2 cellular contexts compared by ENCODE assay signal in the genomic region with DNA sequence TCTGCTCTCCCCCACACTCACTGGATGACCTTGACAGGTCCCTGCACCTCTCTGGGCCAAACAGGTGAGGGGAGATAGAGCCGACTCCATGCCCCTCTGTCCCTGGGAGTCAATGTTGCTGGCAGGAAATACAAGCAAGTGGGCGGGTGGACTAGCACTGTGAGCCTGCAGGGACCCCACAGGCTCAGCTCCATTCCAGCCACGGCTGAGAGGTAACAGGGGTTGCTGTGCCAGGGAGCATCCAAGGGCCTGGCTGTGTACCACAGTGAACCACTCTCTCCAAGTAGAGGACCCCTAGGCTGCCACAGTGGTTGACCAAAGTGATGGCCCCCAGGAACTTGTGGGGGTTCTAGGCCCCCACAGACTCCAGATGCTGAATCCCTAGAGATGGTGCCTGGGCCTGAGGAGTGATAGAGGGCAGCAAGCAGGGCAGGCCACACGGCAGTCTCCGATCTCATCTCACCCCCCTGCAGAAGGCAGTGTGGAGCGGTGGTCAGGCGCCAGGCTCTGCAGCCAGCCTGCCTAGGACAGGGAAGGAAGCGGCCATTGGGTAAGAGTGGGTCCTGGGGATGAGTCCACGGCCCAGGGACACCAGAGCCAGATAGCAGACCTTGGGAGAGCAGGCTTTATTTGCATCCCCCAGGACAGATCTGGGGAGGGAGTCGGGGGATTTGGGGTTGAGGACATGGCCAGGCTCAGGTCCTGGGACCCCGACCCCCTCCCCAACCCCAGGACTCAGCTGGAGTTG.
TF ChIP-seq lines count a peak whose summit lies in the region.

No MANE protein-coding gene starts in this region.

TF ChIP-seq in GM23338, 12 proteins besides CTCF, POLR2A, EP300 and RAD21:
- TF ChIP-seq JUNB (IDR thresholded peaks at IDR 0.05; ENCODE audit: unreplicated experiment) (no peak), POLR2AphosphoS5 (IDR thresholded peaks at IDR 0.05; ENCODE audit: low read depth) (no peak), CREB1 (CRISPR knock-in tag; IDR thresholded peaks at IDR 0.05; ENCODE audit: low read depth) (no peak), STAT1 (IDR thresholded peaks at IDR 0.05; ENCODE audit: unreplicated experiment) (no peak)
- TF ChIP-seq, protein P1, sequence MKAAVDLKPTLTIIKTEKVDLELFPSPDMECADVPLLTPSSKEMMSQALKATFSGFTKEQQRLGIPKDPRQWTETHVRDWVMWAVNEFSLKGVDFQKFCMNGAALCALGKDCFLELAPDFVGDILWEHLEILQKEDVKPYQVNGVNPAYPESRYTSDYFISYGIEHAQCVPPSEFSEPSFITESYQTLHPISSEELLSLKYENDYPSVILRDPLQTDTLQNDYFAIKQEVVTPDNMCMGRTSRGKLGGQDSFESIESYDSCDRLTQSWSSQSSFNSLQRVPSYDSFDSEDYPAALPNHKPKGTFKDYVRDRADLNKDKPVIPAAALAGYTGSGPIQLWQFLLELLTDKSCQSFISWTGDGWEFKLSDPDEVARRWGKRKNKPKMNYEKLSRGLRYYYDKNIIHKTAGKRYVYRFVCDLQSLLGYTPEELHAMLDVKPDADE (IDR thresholded peaks at IDR 0.05) = no peak

TF ChIP-seq in HepG2, 621 proteins besides CTCF, POLR2A, EP300 and RAD21:
- TF ChIP-seq ZNF790 (CRISPR knock-in tag; IDR thresholded peaks at IDR 0.05; ENCODE audit: borderline replicate concordance) (no peak), ZFAT (CRISPR knock-in tag; conservative IDR thresholded peaks at IDR 0.05) (no peak), MIER2 (CRISPR knock-in tag; IDR thresholded peaks at IDR 0.05) (no peak), ZFP36L2 (CRISPR knock-in tag; IDR thresholded peaks at IDR 0.05) (no peak), NBN (conservative IDR thresholded peaks at IDR 0.05) (no peak), SP5 (CRISPR knock-in tag; IDR thresholded peaks at IDR 0.05; ENCODE audit: borderline replicate concordance, low read depth) (no peak), ZNF749 (CRISPR knock-in tag; IDR thresholded peaks at IDR 0.05; ENCODE audit: borderline replicate concordance) (no peak), CREM (IDR thresholded peaks at IDR 0.05) (no peak), CREM (CRISPR knock-in tag; IDR thresholded peaks at IDR 0.05) (no peak), ZNF788 (CRISPR knock-in tag; IDR thresholded peaks at IDR 0.05; ENCODE audit: borderline replicate concordance) (no peak), ZNF552 (CRISPR knock-in tag; IDR thresholded peaks at IDR 0.05; ENCODE audit: borderline replicate concordance) (no peak), ZNF883 (CRISPR knock-in tag; IDR thresholded peaks at IDR 0.05; ENCODE audit: not compliant biosample characterization) (no peak), KMT2A (CRISPR knock-in tag; IDR thresholded peaks at IDR 0.05) (no peak), MBD4 (IDR thresholded peaks at IDR 0.05; ENCODE audit: borderline replicate concordance, low read length) (no peak), SMAD1 (CRISPR knock-in tag; IDR thresholded peaks at IDR 0.05; ENCODE audit: borderline replicate concordance, low read depth) (no peak)
- TF ChIP-seq, protein P2, sequence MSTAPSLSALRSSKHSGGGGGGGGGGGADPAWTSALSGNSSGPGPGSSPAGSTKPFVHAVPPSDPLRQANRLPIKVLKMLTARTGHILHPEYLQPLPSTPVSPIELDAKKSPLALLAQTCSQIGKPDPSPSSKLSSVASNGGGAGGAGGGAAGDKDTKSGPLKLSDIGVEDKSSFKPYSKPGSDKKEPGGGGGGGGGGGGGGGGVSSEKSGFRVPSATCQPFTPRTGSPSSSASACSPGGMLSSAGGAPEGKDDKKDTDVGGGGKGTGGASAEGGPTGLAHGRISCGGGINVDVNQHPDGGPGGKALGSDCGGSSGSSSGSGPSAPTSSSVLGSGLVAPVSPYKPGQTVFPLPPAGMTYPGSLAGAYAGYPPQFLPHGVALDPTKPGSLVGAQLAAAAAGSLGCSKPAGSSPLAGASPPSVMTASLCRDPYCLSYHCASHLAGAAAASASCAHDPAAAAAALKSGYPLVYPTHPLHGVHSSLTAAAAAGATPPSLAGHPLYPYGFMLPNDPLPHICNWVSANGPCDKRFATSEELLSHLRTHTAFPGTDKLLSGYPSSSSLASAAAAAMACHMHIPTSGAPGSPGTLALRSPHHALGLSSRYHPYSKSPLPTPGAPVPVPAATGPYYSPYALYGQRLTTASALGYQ (CRISPR knock-in tag; IDR thresholded peaks at IDR 0.05) = no peak
- TF ChIP-seq, protein P3, sequence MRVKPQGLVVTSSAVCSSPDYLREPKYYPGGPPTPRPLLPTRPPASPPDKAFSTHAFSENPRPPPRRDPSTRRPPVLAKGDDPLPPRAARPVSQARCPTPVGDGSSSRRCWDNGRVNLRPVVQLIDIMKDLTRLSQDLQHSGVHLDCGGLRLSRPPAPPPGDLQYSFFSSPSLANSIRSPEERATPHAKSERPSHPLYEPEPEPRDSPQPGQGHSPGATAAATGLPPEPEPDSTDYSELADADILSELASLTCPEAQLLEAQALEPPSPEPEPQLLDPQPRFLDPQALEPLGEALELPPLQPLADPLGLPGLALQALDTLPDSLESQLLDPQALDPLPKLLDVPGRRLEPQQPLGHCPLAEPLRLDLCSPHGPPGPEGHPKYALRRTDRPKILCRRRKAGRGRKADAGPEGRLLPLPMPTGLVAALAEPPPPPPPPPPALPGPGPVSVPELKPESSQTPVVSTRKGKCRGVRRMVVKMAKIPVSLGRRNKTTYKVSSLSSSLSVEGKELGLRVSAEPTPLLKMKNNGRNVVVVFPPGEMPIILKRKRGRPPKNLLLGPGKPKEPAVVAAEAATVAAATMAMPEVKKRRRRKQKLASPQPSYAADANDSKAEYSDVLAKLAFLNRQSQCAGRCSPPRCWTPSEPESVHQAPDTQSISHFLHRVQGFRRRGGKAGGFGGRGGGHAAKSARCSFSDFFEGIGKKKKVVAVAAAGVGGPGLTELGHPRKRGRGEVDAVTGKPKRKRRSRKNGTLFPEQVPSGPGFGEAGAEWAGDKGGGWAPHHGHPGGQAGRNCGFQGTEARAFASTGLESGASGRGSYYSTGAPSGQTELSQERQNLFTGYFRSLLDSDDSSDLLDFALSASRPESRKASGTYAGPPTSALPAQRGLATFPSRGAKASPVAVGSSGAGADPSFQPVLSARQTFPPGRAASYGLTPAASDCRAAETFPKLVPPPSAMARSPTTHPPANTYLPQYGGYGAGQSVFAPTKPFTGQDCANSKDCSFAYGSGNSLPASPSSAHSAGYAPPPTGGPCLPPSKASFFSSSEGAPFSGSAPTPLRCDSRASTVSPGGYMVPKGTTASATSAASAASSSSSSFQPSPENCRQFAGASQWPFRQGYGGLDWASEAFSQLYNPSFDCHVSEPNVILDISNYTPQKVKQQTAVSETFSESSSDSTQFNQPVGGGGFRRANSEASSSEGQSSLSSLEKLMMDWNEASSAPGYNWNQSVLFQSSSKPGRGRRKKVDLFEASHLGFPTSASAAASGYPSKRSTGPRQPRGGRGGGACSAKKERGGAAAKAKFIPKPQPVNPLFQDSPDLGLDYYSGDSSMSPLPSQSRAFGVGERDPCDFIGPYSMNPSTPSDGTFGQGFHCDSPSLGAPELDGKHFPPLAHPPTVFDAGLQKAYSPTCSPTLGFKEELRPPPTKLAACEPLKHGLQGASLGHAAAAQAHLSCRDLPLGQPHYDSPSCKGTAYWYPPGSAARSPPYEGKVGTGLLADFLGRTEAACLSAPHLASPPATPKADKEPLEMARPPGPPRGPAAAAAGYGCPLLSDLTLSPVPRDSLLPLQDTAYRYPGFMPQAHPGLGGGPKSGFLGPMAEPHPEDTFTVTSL (CRISPR knock-in tag; IDR thresholded peaks at IDR 0.05; ENCODE audit: borderline replicate concordance) = no peak
- TF ChIP-seq, protein P4, sequence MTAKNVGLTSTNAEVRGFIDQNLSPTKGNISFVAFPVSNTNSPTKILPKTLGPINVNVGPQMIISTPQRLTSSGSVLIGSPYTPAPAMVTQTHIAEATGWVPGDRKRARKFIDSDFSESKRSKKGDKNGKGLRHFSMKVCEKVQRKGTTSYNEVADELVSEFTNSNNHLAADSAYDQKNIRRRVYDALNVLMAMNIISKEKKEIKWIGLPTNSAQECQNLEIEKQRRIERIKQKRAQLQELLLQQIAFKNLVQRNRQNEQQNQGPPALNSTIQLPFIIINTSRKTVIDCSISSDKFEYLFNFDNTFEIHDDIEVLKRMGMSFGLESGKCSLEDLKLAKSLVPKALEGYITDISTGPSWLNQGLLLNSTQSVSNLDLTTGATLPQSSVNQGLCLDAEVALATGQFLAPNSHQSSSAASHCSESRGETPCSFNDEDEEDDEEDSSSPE (CRISPR knock-in tag; IDR thresholded peaks at IDR 0.05) = no peak
- TF ChIP-seq, protein P5, sequence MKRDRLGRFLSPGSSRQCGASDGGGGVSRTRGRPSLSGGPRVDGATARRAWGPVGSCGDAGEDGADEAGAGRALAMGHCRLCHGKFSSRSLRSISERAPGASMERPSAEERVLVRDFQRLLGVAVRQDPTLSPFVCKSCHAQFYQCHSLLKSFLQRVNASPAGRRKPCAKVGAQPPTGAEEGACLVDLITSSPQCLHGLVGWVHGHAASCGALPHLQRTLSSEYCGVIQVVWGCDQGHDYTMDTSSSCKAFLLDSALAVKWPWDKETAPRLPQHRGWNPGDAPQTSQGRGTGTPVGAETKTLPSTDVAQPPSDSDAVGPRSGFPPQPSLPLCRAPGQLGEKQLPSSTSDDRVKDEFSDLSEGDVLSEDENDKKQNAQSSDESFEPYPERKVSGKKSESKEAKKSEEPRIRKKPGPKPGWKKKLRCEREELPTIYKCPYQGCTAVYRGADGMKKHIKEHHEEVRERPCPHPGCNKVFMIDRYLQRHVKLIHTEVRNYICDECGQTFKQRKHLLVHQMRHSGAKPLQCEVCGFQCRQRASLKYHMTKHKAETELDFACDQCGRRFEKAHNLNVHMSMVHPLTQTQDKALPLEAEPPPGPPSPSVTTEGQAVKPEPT (CRISPR knock-in tag; IDR thresholded peaks at IDR 0.05; ENCODE audit: low read depth) = no peak
- TF ChIP-seq, protein P6, sequence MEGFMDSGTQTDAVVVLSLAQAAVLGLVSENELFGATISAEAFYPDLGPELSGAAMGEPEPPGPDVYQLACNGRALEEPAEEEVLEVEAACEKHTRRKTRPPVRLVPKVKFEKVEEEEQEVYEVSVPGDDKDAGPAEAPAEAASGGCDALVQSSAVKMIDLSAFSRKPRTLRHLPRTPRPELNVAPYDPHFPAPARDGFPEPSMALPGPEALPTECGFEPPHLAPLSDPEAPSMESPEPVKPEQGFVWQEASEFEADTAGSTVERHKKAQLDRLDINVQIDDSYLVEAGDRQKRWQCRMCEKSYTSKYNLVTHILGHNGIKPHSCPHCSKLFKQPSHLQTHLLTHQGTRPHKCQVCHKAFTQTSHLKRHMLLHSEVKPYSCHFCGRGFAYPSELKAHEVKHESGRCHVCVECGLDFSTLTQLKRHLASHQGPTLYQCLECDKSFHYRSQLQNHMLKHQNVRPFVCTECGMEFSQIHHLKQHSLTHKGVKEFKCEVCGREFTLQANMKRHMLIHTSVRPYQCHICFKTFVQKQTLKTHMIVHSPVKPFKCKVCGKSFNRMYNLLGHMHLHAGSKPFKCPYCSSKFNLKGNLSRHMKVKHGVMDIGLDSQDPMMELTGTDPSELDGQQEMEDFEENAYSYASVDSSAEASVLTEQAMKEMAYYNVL (CRISPR knock-in tag; IDR thresholded peaks at IDR 0.05; ENCODE audit: borderline replicate concordance) = no peak
TF ChIP-seq in HepG2: peak in this region for 0.
